8 cellular contexts compared by ENCODE assay signal in the genomic region with DNA sequence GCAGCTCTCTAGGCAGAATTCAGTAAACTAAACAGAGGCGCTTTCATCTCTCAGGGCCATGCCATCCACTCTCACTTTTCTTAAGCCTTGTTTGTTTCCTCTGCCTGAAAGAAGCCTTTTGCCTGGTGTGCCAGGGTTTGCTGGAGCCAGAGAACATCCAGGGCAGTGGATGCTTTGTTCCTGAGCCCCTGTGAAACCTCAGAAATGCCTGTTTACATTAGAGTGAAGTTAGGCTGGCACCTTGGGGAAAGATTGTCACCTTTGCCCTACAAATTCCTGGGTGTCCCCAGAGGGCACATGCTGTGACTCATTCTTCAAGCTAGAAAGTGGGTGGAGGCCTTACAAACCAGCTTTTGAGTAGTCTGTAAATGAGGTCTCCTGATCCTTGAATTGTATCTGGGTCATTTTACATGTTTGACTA. TPM values are rescaled to one million over a fixed set of nuclear protein-coding genes. Genes with fewer than 3 reads are reported as not detected.
DNase-seq lines count a peak whose midpoint lies in the region; ATAC-seq, FAIRE-seq and TF ChIP-seq lines count a peak whose summit lies in the region.

No MANE protein-coding gene starts in this region.

- peak; percentile 61 for ATAC-seq in CD4-positive, alpha-beta T cell (ENCODE audit: poor library complexity)
- ATAC-seq in HG03571 (IDR thresholded peaks at IDR 0.05; ENCODE audit: unreplicated experiment) (peak; percentile 36), Right ventricle myocardium superior (ENCODE audit: poor library complexity) (peak; percentile 46), GM19035 (IDR thresholded peaks at IDR 0.05; ENCODE audit: unreplicated experiment) (no peak)

- intact Hi-C loops in CD4-positive, alpha-beta T cell (cut with DNase I, micrococcal nuclease): no loop called here
- intact Hi-C loops in activated T-helper 1 cell treated with anti-CD3 and anti-CD28 coated beads, Interleukin-12 subunit alpha, Interleukin-12 subunit beta, Interleukin-2, Interleukin-4 antibody, amounts not matched to agents 30 ng/mL and 10 ng/mL and 1 ng/mL, durations not matched to agents 14 hours and 24 hours and 36 hours (cut with micrococcal nuclease): loop anchor here (1.0 to 5.0 kb wide), 4 partner anchors 13 to 243 kb away; partner anchors contain the start of gene ULK4
- intact Hi-C loops in Right ventricle myocardium superior (cut with DNase I): no loop called here

- no peaks in the 10 kb centered on the region for H3K9me3 ChIP-seq in CD4-positive, alpha-beta T cell (ENCODE audit: control insufficient read depth, low read length)

- TF ChIP-seq CTCF in CD4-positive, alpha-beta T cell (IDR thresholded peaks at IDR 0.05): no peak
- TF ChIP-seq CTCF in retinal pigment epithelial cell (conservative IDR thresholded peaks at IDR 0.05; ENCODE audit: low read depth, low read length): no peak
- no peak for TF ChIP-seq CTCF in D721Med (IDR thresholded peaks at IDR 0.05; ENCODE audit: insufficient read depth, missing control alignments)

- no peak overlapping the region for H3K4me3 ChIP-seq in retinal pigment epithelial cell (ENCODE audit: low read length)

- peaks cover 5% of the 10 kb centered on the region for H3K9me3 Mint-ChIP-seq in CD4-positive, alpha-beta T cell
- H3K9me3 Mint-ChIP-seq in activated T-helper 1 cell treated with anti-CD3 and anti-CD28 coated beads, Interleukin-12 subunit alpha, Interleukin-12 subunit beta, Interleukin-2, Interleukin-4 antibody, amounts not matched to agents 30 ng/mL and 10 ng/mL and 1 ng/mL, durations not matched to agents 14 hours and 24 hours and 36 hours: peaks cover 9% of the 10 kb centered on the region

- no peaks in the 10 kb centered on the region for H3K36me3 Mint-ChIP-seq in CD4-positive, alpha-beta T cell (ENCODE audit: low read depth)
- peaks cover 6% of the 10 kb centered on the region for H3K36me3 Mint-ChIP-seq in activated T-helper 1 cell treated with anti-CD3 and anti-CD28 coated beads, Interleukin-12 subunit alpha, Interleukin-12 subunit beta, Interleukin-2, Interleukin-4 antibody, amounts not matched to agents 30 ng/mL and 10 ng/mL and 1 ng/mL, durations not matched to agents 14 hours and 24 hours and 36 hours (ENCODE audit: low read depth)

- no peaks in the 10 kb centered on the region for H3K27me3 Mint-ChIP-seq in CD4-positive, alpha-beta T cell
- no peaks in the 10 kb centered on the region for H3K27me3 Mint-ChIP-seq in activated T-helper 1 cell treated with anti-CD3 and anti-CD28 coated beads, Interleukin-12 subunit alpha, Interleukin-12 subunit beta, Interleukin-2, Interleukin-4 antibody, amounts not matched to agents 30 ng/mL and 10 ng/mL and 1 ng/mL, durations not matched to agents 14 hours and 24 hours and 36 hours (ENCODE audit: insufficient read depth)

- POLR2A ChIA-PET in CD4-positive, alpha-beta T cell (lab: Charles Lee): no interaction called here

- no peaks in the 10 kb centered on the region for H3K27me3 ChIP-seq in CD4-positive, alpha-beta T cell (ENCODE audit: control insufficient read depth, insufficient read depth, low read length)

- CTCF ChIA-PET in CD4-positive, alpha-beta T cell (lab: Charles Lee): interaction anchor here (1.2 to 2.4 kb wide), 2 partner anchors 9 to 19 kb away, joined by 3 to 8 read pairs; no protein-coding TSS in a partner anchor

- H3K27ac ChIP-seq in CD4-positive, alpha-beta T cell (ENCODE audit: low read depth, low read length): no peak overlapping the region

- no peak for FAIRE-seq in D721Med (lab: Jason Lieb, UNC)

- H3K4me3 Mint-ChIP-seq in CD4-positive, alpha-beta T cell: no peak overlapping the region
- H3K4me3 Mint-ChIP-seq in activated T-helper 1 cell treated with anti-CD3 and anti-CD28 coated beads, Interleukin-12 subunit alpha, Interleukin-12 subunit beta, Interleukin-2, Interleukin-4 antibody, amounts not matched to agents 30 ng/mL and 10 ng/mL and 1 ng/mL, durations not matched to agents 14 hours and 24 hours and 36 hours: peak overlapping the region; percentile 38

- peaks cover 43% of the 10 kb centered on the region for H3K4me1 Mint-ChIP-seq in CD4-positive, alpha-beta T cell (ENCODE audit: low read depth)
- H3K4me1 Mint-ChIP-seq in activated T-helper 1 cell treated with anti-CD3 and anti-CD28 coated beads, Interleukin-12 subunit alpha, Interleukin-12 subunit beta, Interleukin-2, Interleukin-4 antibody, amounts not matched to agents 30 ng/mL and 10 ng/mL and 1 ng/mL, durations not matched to agents 14 hours and 24 hours and 36 hours (ENCODE audit: low read depth): peaks cover 51% of the 10 kb centered on the region

- DNase-seq in CD4-positive, alpha-beta T cell: peak in 1 of 10 experiments; percentile 16
- DNase-seq in activated T-helper 1 cell treated with anti-CD3 and anti-CD28 coated beads, Interleukin-12 subunit alpha, Interleukin-12 subunit beta, Interleukin-2, Interleukin-4 antibody, amounts not matched to agents 30 ng/mL and 10 ng/mL and 1 ng/mL, durations not matched to agents 14 hours and 24 hours and 36 hours (ENCODE audit: low spot score): no peak
- DNase-seq in Right ventricle myocardium superior (no peak), retinal pigment epithelial cell (ENCODE audit: low read depth) (peak; percentile 66), D721Med (ENCODE audit: insufficient read length, low spot score) (no peak)
- DNase-seq in activated CD8-positive, alpha-beta memory T cell treated with anti-CD3 and anti-CD28 coated beads for 24 hours: no peak

- peak overlapping the region; percentile 54 for H3K27ac Mint-ChIP-seq in CD4-positive, alpha-beta T cell
- peak overlapping the region; percentile 84 for H3K27ac Mint-ChIP-seq in activated T-helper 1 cell treated with anti-CD3 and anti-CD28 coated beads, Interleukin-12 subunit alpha, Interleukin-12 subunit beta, Interleukin-2, Interleukin-4 antibody, amounts not matched to agents 30 ng/mL and 10 ng/mL and 1 ng/mL, durations not matched to agents 14 hours and 24 hours and 36 hours

RNA-seq across cellular contexts. Expression of gene TRAK1, which starts 10.7 kb away (rescaled TPM):
- total RNA-seq in CD4-positive, alpha-beta T cell: 10 to 100 TPM; 16.0 to 16.7 TPM
- 32.6 and 33.8 TPM in 2 replicates for total RNA-seq in activated T-helper 1 cell treated with anti-CD3 and anti-CD28 coated beads, Interleukin-12 subunit alpha, Interleukin-12 subunit beta, Interleukin-2, Interleukin-4 antibody, amounts not matched to agents 30 ng/mL and 10 ng/mL and 1 ng/mL, durations not matched to agents 14 hours and 24 hours and 36 hours
- total RNA-seq in Right ventricle myocardium superior: 273 TPM
